In genomic region chr17:45117283-45117682, GRCh38 we compare ENCODE assay signal across 27 cellular contexts.
"Had no signal": no experiment of that assay in that cellular context is flagged by ENCODE, and none has a peak within 500 bp of the region (broad histone marks: within the 10 kb centered on the region; RNA-seq: fewer than 3 reads in every experiment).

No MANE protein-coding gene starts in this region.

- DNase-seq: heart left ventricle; hypothalamus; immature natural killer cell; left colon; left lung; lower lobe of right lung; mammary epithelial cell; mesenchymal stem cell; naive thymus-derived CD8-positive, alpha-beta T cell; occipital lobe; pancreas; posterior cingulate gyrus; retina; right cardiac atrium; sigmoid colon; small intestine; spleen; stimulated activated CD4-positive, alpha-beta T cell treated with anti-CD3 and anti-CD28 coated beads, Interleukin-4, amount 100 ng/mL, for 24 hours; stimulated activated naive CD4-positive, alpha-beta T cell; tibial artery had no signal

- H2AFZ ChIP-seq: neural progenitor cell had no signal

- FAIRE-seq: islet of Langerhans, kidney, pancreas, small intestine had no signal

- H3K4me2 ChIP-seq: neural progenitor cell had no signal

- H3K27ac ChIP-seq: heart left ventricle, left lung, lower lobe of right lung, neural progenitor cell, neutrophil, pancreas, prostate gland, sigmoid colon, spleen, suprapubic skin had no signal

- H3K36me3 ChIP-seq: neural progenitor cell, neutrophil, pancreas, prostate gland had no signal

- H3K27me3 ChIP-seq: heart left ventricle, neural progenitor cell, pancreas, sigmoid colon, suprapubic skin, tibial artery had no signal

- H3K4me1 ChIP-seq: lower lobe of right lung, neural progenitor cell, pancreas, prostate gland had no signal

- H3K4me3 ChIP-seq: heart left ventricle, left lung, lower lobe of right lung, neural progenitor cell, pancreas, prostate gland, sigmoid colon, spleen, suprapubic skin, thoracic aorta, tibial artery had no signal

- H3K9me3 ChIP-seq: heart left ventricle, left lung, lower lobe of right lung, neutrophil, pancreas, prostate gland, sigmoid colon, spleen, suprapubic skin, thoracic aorta, tibial artery had no signal
